In genomic region chr4:185524888-185525863, GRCh38 we compare ENCODE assay signal across 16 cellular contexts. TPM values are rescaled to one million over a fixed set of nuclear protein-coding genes. Genes with fewer than 3 reads are reported as not detected.
A peak's percentile ranks its signal among the peaks of the same experiment; 100 is the strongest.
DNase-seq lines count a peak whose midpoint lies in the region; ATAC-seq, FAIRE-seq and TF ChIP-seq lines count a peak whose summit lies in the region.
"Had no signal": no experiment of that assay in that cellular context is flagged by ENCODE, and none has a peak within 500 bp of the region (broad histone marks: within the 10 kb centered on the region; RNA-seq: fewer than 3 reads in every experiment).

No MANE protein-coding gene starts in this region.

- no peak overlapping the region for H4K91ac ChIP-seq in mesenchymal stem cell (ENCODE audit: low read length)

- H3K9me1 ChIP-seq in endothelial cell of umbilical vein (replicated peaks; ENCODE audit: control insufficient read depth, extremely low read depth, insufficient read depth, low read length): no peaks in the 10 kb centered on the region

- no peak overlapping the region for H2BK15ac ChIP-seq in mesenchymal stem cell (ENCODE audit: low read depth, poor library complexity, severe bottlenecking)

- dilution Hi-C loops in endothelial cell of umbilical vein (cut with MboI; ENCODE audit: extremely low pct_ligation_motif_present, low sequenced_read_pairs): no loop called here

- H3K27ac ChIP-seq in endothelial cell of umbilical vein (ENCODE audit: insufficient read depth, low read depth, low read length) (no peak overlapping the region), mesenchymal stem cell (ENCODE audit: low read length, poor library complexity, severe bottlenecking) (no peak overlapping the region), aorta (ENCODE audit: low read depth in 1 of 2, low read length in 2 of 2) (peak overlapping the region in 1 of 2 donors; percentile 98)
- H3K27ac ChIP-seq: SJSA1 had no signal

- H2AK5ac ChIP-seq in mesenchymal stem cell (ENCODE audit: low read length, severe bottlenecking): no peak overlapping the region

- no peak overlapping the region for H3K4me2 ChIP-seq in endothelial cell of umbilical vein (ENCODE audit: insufficient read depth, low read length)
- no peak overlapping the region for H3K4me2 ChIP-seq in mesenchymal stem cell (ENCODE audit: low read length, poor library complexity, severe bottlenecking)

- H3K4me1 ChIP-seq in endothelial cell of umbilical vein (ENCODE audit: control insufficient read depth, extremely low read depth, insufficient read depth, low read length): peaks cover 6% of the 10 kb centered on the region
- H3K4me1 ChIP-seq in mesenchymal stem cell (ENCODE audit: control insufficient read depth, insufficient read depth, low read depth, low read length): no peaks in the 10 kb centered on the region
- peaks cover 5 to 12% of the 10 kb centered on the region in 2 donors for H3K4me1 ChIP-seq in aorta (ENCODE audit: control insufficient read depth in 1 of 2, insufficient read depth in 2 of 2, low read length in 2 of 2)
- H3K4me1 ChIP-seq: SJSA1 had no signal

- no peaks in the 10 kb centered on the region for H3K79me2 ChIP-seq in endothelial cell of umbilical vein (ENCODE audit: control insufficient read depth, insufficient read depth, low read length)

- no peaks in the 10 kb centered on the region for H3K36me3 ChIP-seq in endothelial cell of umbilical vein (ENCODE audit: control insufficient read depth in 2 of 2, extremely low read depth in 1 of 2, insufficient read depth in 2 of 2, low read length in 2 of 2)
- no peaks in the 10 kb centered on the region for H3K36me3 ChIP-seq in mesenchymal stem cell (ENCODE audit: control insufficient read depth in 1 of 2, insufficient read depth in 2 of 2, low read depth in 1 of 2, low read length in 2 of 2)
- peaks cover 0 to 4% of the 10 kb centered on the region in 2 donors for H3K36me3 ChIP-seq in aorta (ENCODE audit: control insufficient read depth in 1 of 2, insufficient read depth in 2 of 2, low read length in 1 of 2)

- no peak for TF ChIP-seq CTCF in endothelial cell of umbilical vein (IDR thresholded peaks at IDR 0.05; ENCODE audit: extremely low read depth in 1 of 2, insufficient read depth in 1 of 2, low read depth in 1 of 2, low read length in 2 of 2)

- TF ChIP-seq POLR2A in endothelial cell of umbilical vein (IDR thresholded peaks at IDR 0.05; ENCODE audit: low read depth, low read length): no peak

- WGBS in mesenchymal stem cell: 79% methylated on average over 4 of the region's 5 CpGs
- 12% methylated on average over 5 of the region's 5 CpGs for WGBS in aorta, 2 donors

- H3K18ac ChIP-seq in mesenchymal stem cell (ENCODE audit: low read depth in 1 of 2, low read length in 2 of 2): no peak overlapping the region

- H4K8ac ChIP-seq in mesenchymal stem cell (ENCODE audit: low read length): no peak overlapping the region

- no peak overlapping the region for H2BK5ac ChIP-seq in mesenchymal stem cell (ENCODE audit: low read depth, low read length, poor library complexity, severe bottlenecking)

- H3K4me3 ChIP-seq in endothelial cell of umbilical vein (replicated peaks in 1 of 3; ENCODE audit: insufficient read depth in 1 of 3, low read depth in 1 of 3, low read length in 3 of 3): no peak overlapping the region
- no peak overlapping the region for H3K4me3 ChIP-seq in mesenchymal stem cell (ENCODE audit: insufficient read depth in 1 of 2, low read depth in 1 of 2, low read length in 2 of 2)
- no peak overlapping the region for H3K4me3 ChIP-seq in aorta (ENCODE audit: low read length in 2 of 2)
- H3K4me3 ChIP-seq: SJSA1 had no signal

- intact Hi-C loops in Right ventricle myocardium superior (cut with DNase I): no loop called here
- intact Hi-C loops in cardiac septum (cut with DNase I): no loop called here
- intact Hi-C loops in endothelial cell of umbilical vein (cut with micrococcal nuclease): no loop called here
- intact Hi-C loops in aorta (cut with DNase I): no loop called here

- H3K9me3 ChIP-seq in endothelial cell of umbilical vein (replicated peaks; ENCODE audit: control insufficient read depth, insufficient read depth, low read length): no peaks in the 10 kb centered on the region
- peaks cover 14% of the 10 kb centered on the region for H3K9me3 ChIP-seq in mesenchymal stem cell (ENCODE audit: control insufficient read depth, low read length)
- no peaks in the 10 kb centered on the region for H3K9me3 ChIP-seq in aorta (ENCODE audit: control insufficient read depth, low read length)
- H3K9me3 ChIP-seq: SJSA1 had no signal

- H3K27me3 ChIP-seq in endothelial cell of umbilical vein (ENCODE audit: control insufficient read depth in 2 of 2, insufficient read depth in 2 of 2, low read length in 2 of 2): no peaks in the 10 kb centered on the region
- peaks cover 4 to 9% of the 10 kb centered on the region in 2 experiments for H3K27me3 ChIP-seq in mesenchymal stem cell (ENCODE audit: control insufficient read depth in 1 of 2, insufficient read depth in 1 of 2, low read length in 2 of 2)
- H3K27me3 ChIP-seq in aorta (ENCODE audit: control insufficient read depth in 1 of 2, insufficient read depth in 2 of 2, low read length in 1 of 2): no peaks in the 10 kb centered on the region
- H3K27me3 ChIP-seq: SJSA1 had no signal

- no peak overlapping the region for H2BK120ac ChIP-seq in mesenchymal stem cell (ENCODE audit: low read depth, low read length)

- FAIRE-seq in endothelial cell of umbilical vein (lab: Jason Lieb, UNC): peak; percentile 37
- FAIRE-seq: GM19239 had no signal

- no peak overlapping the region for H3K9ac ChIP-seq in endothelial cell of umbilical vein (replicated peaks; ENCODE audit: extremely low read depth, insufficient read depth, low read length)
- no peak overlapping the region for H3K9ac ChIP-seq in mesenchymal stem cell (ENCODE audit: low read length)

- H2BK12ac ChIP-seq in mesenchymal stem cell (ENCODE audit: low read length in 2 of 2): no peak overlapping the region

- H2AFZ ChIP-seq in endothelial cell of umbilical vein (ENCODE audit: low read depth, low read length): no peak overlapping the region
- H2AFZ ChIP-seq in mesenchymal stem cell (ENCODE audit: low read depth, low read length): no peak overlapping the region

- H4K20me1 ChIP-seq in endothelial cell of umbilical vein (replicated peaks; ENCODE audit: control insufficient read depth, extremely low read depth, insufficient read depth, low read length): no peaks in the 10 kb centered on the region

- no peak overlapping the region for H3K14ac ChIP-seq in mesenchymal stem cell (ENCODE audit: low read length in 2 of 2)

- DNase-seq in Right ventricle myocardium superior (no peak), cardiac septum (ENCODE audit: low spot score) (no peak), endothelial cell of umbilical vein (ENCODE audit: low read depth, low spot score) (no peak), mesenchymal stem cell (peak; percentile 36), aorta (no peak)
- no peak for DNase-seq in stimulated activated CD4-positive, alpha-beta T cell treated with anti-CD3 and anti-CD28 coated beads, Interleukin-1b, Interleukin-23, amount 100 ng/mL, for 48 hours
- DNase-seq: ACHN; activated CD4-positive, alpha-beta T cell treated with anti-CD3 and anti-CD28 coated beads, Interleukin-2, amount 10 ng/mL, durations not matched to agents 7 days and 5 days; CD4-positive, CD25-positive, alpha-beta regulatory T cell; NCI-H1105 had no signal

- POLR2A ChIA-PET in endothelial cell of umbilical vein (lab: Charles Lee): no interaction called here

- no TSS peak for BruUV-seq in endothelial cell of umbilical vein (replicated peaks; lab: Mats Ljungman, UMichigan)

- H3K4ac ChIP-seq in mesenchymal stem cell (ENCODE audit: low read depth in 1 of 2, low read length in 2 of 2): no peak overlapping the region

- no peaks in the 10 kb centered on the region for H3K79me1 ChIP-seq in mesenchymal stem cell (replicated peaks; ENCODE audit: low read length, poor library complexity, severe bottlenecking)

- ATAC-seq in Right ventricle myocardium superior (ENCODE audit: poor library complexity) (peak; percentile 45), aorta (ENCODE audit: low FRiP score) (peak; percentile 33), HG03135 (IDR thresholded peaks at IDR 0.05; ENCODE audit: unreplicated experiment) (no peak), HG03039 (IDR thresholded peaks at IDR 0.05; ENCODE audit: unreplicated experiment) (no peak)
- ATAC-seq: activated naive CD4-positive, alpha-beta T cell treated with anti-CD3 and anti-CD28 coated beads, Interleukin-2, amount 50 U/mL, for 72 hours had no signal

- H3K23ac ChIP-seq in mesenchymal stem cell (ENCODE audit: low read length in 2 of 2): no peak overlapping the region

- CTCF ChIA-PET in endothelial cell of umbilical vein (lab: Charles Lee): no interaction called here

TF ChIP-seq in endothelial cell of umbilical vein, 7 proteins besides CTCF, POLR2A, EP300 and RAD21 (continues in another document):
- TF ChIP-seq POLR2AphosphoS5 (IDR thresholded peaks at IDR 0.05; ENCODE audit: insufficient read depth, low read depth, low read length): no peak

RNA-seq across cellular contexts. Expression of gene PDLIM3, which starts 10.1 kb away (rescaled TPM):
- total RNA-seq in Right ventricle myocardium superior (208 TPM), cardiac septum (265 TPM), endothelial cell of umbilical vein (9.7 and 12.2 TPM in 2 replicates), aorta (100 to 1,000 TPM; 411 to 805 TPM)
- polyA plus RNA-seq in endothelial cell of umbilical vein (15.3 and 17.6 TPM in 2 replicates), aorta (100 to 1,000 TPM; 299 to 481 TPM)
- 13.9 and 15.6 TPM in 2 replicates for polyA plus RNA-seq in endothelial cell of umbilical vein (2011; cell fraction: cytosol; rRNA removed)
- 17.6 and 22.3 TPM in 2 replicates for polyA plus RNA-seq in endothelial cell of umbilical vein (2011; cell fraction: nucleus; rRNA removed)
- polyA plus RNA-seq in endothelial cell of umbilical vein (2012): 7.0 and 8.4 TPM in 2 replicates
- polyA minus RNA-seq in endothelial cell of umbilical vein: 15.2 and 18.4 TPM in 2 replicates
- 3.5 TPM for polyA minus RNA-seq in endothelial cell of umbilical vein (2011; cell fraction: cytosol; rRNA and poly(A)+ RNA removed)
- polyA minus RNA-seq in endothelial cell of umbilical vein (2011; cell fraction: nucleus; rRNA and poly(A)+ RNA removed): 29.0 and 32.3 TPM in 2 replicates
- 61.2 TPM for polyA plus RNA-seq in mesenchymal stem cell (2013, experiment 1 of 2)
- 64.4 TPM for polyA plus RNA-seq in mesenchymal stem cell (2013, experiment 2 of 2)
- total RNA-seq: activated CD4-positive, alpha-beta T cell treated with anti-CD3 and anti-CD28 coated beads, Interleukin-2, amount 10 ng/mL, durations not matched to agents 7 days and 5 days; CD4-positive, CD25-positive, alpha-beta regulatory T cell had no signal
- polyA plus RNA-seq: CD4-positive, CD25-positive, alpha-beta regulatory T cell had no signal

RNA-seq across cellular contexts. Expression of gene CCDC110, which starts 53.6 kb away (rescaled TPM):
- total RNA-seq in Right ventricle myocardium superior (1.6 TPM), cardiac septum (0.67 TPM), endothelial cell of umbilical vein (0.28 and 0.71 TPM in 2 replicates), aorta (1 to 10 TPM; 3.0 to 3.8 TPM)
- polyA plus RNA-seq in endothelial cell of umbilical vein (0.03 and 0.25 TPM in 2 replicates), aorta (1 to 10 TPM; 1.5 to 5.3 TPM)
- 0.32 and 0.34 TPM in 2 replicates for polyA plus RNA-seq in endothelial cell of umbilical vein (2011; cell fraction: cytosol; rRNA removed)
- 0.32 and 1.0 TPM in 2 replicates for polyA plus RNA-seq in endothelial cell of umbilical vein (2011; cell fraction: nucleus; rRNA removed)
- polyA plus RNA-seq in endothelial cell of umbilical vein (2012): 0.37 and 0.79 TPM in 2 replicates
- polyA minus RNA-seq in endothelial cell of umbilical vein: not detected in 2 replicates
- not detected for polyA minus RNA-seq in endothelial cell of umbilical vein (2011; cell fraction: cytosol; rRNA and poly(A)+ RNA removed)
- polyA minus RNA-seq in endothelial cell of umbilical vein (2011; cell fraction: nucleus; rRNA and poly(A)+ RNA removed): not detected in 2 replicates
- 1.4 TPM for polyA plus RNA-seq in mesenchymal stem cell (2013, experiment 1 of 2)
- polyA plus RNA-seq in mesenchymal stem cell (2013, experiment 2 of 2): 1.3 TPM
- total RNA-seq: activated CD4-positive, alpha-beta T cell treated with anti-CD3 and anti-CD28 coated beads, Interleukin-2, amount 10 ng/mL, durations not matched to agents 7 days and 5 days; CD4-positive, CD25-positive, alpha-beta regulatory T cell; Daoy had no signal

Comparison
In these comparisons a context has a peak if more than half of its experiments do, and no peak if none do; other contexts are left out.
1. ATAC-seq: peak in Right ventricle myocardium superior (single experiment) and aorta (single experiment); none in HG03135 (single experiment) and HG03039 (single experiment).
2. RNA of gene PDLIM3, which starts 10.1 kb away (total RNA-seq): 411 to 805 TPM in aorta, 265 TPM in cardiac septum (single experiment) and 208 TPM in Right ventricle myocardium superior (single experiment); 9.7 to 12.2 TPM in endothelial cell of umbilical vein; every median in the first group is over 10 times any median in the second.